Comparison of ENCODE assay signal across 1 cellular context in genomic region chr3:190486908-190487607, GRCh38.
TF ChIP-seq lines count a peak whose summit lies in the region.

No MANE protein-coding gene starts in this region.

TF ChIP-seq in HepG2, 621 proteins besides CTCF, POLR2A, EP300 and RAD21:
- TF ChIP-seq ZNF460 (CRISPR knock-in tag; IDR thresholded peaks at IDR 0.05; ENCODE audit: borderline replicate concordance) (no peak), TBL1XR1 (IDR thresholded peaks at IDR 0.05; ENCODE audit: borderline replicate concordance, low read length, partially characterized antibody) (no peak), SALL1 (CRISPR knock-in tag; IDR thresholded peaks at IDR 0.05) (no peak), MED1 (CRISPR knock-in tag; IDR thresholded peaks at IDR 0.05) (no peak), CEBPB (IDR thresholded peaks at IDR 0.05; ENCODE audit: borderline replicate concordance, low read depth, low read length) (peak; percentile 41; the same call in 1 of the 2 replicates), ZFX (CRISPR knock-in tag; IDR thresholded peaks at IDR 0.05; ENCODE audit: low read depth) (no peak), ZNF205 (CRISPR knock-in tag; IDR thresholded peaks at IDR 0.05) (no peak)
TF ChIP-seq in HepG2: peak in this region for 1.
